Comparison of ENCODE assay signal across 22 cellular contexts in genomic region chr10:57035310-57035709, GRCh38.
"Had no signal": no experiment of that assay in that cellular context is flagged by ENCODE, and none has a peak within 500 bp of the region (broad histone marks: within the 10 kb centered on the region; RNA-seq: fewer than 3 reads in every experiment).

No MANE protein-coding gene starts in this region.

- FAIRE-seq: colon, endothelial cell of umbilical vein, frontal cortex, kidney had no signal

- ATAC-seq: foreskin keratinocyte, gastroesophageal sphincter, heart left ventricle, left lung, left ventricle myocardium superior, lower lobe of right lung had no signal

- H3K4me1 ChIP-seq: esophagus muscularis mucosa, foreskin keratinocyte, gastroesophageal sphincter, heart left ventricle, left lung, lower lobe of right lung had no signal

- H3K27me3 ChIP-seq: dorsolateral prefrontal cortex, esophagus muscularis mucosa, foreskin keratinocyte, gastroesophageal sphincter, heart left ventricle, hepatocyte, left lung had no signal

- H3K36me3 ChIP-seq: esophagus muscularis mucosa, gastroesophageal sphincter, heart left ventricle, left lung, lower lobe of right lung had no signal

- H3K27ac ChIP-seq: coronary artery, dorsolateral prefrontal cortex, esophagus muscularis mucosa, foreskin keratinocyte, gastroesophageal sphincter, heart left ventricle, hepatocyte, left lung, lower lobe of right lung had no signal

- H3K4me3 ChIP-seq: coronary artery, dorsolateral prefrontal cortex, esophagus muscularis mucosa, gastroesophageal sphincter, heart left ventricle, hepatocyte, left lung, lower lobe of right lung had no signal

- DNase-seq: dermis blood vessel endothelial cell; dorsolateral prefrontal cortex; effector CD4-positive, alpha-beta T cell; effector memory CD4-positive, alpha-beta T cell; foreskin keratinocyte; heart left ventricle; hypothalamus; immature natural killer cell; islet precursor cell; kidney; kidney glomerular epithelial cell; left lung; left ventricle myocardium superior; lower lobe of right lung; mesenchymal stem cell had no signal
